Comparison of ENCODE assay signal across 8 cellular contexts in the genomic region with DNA sequence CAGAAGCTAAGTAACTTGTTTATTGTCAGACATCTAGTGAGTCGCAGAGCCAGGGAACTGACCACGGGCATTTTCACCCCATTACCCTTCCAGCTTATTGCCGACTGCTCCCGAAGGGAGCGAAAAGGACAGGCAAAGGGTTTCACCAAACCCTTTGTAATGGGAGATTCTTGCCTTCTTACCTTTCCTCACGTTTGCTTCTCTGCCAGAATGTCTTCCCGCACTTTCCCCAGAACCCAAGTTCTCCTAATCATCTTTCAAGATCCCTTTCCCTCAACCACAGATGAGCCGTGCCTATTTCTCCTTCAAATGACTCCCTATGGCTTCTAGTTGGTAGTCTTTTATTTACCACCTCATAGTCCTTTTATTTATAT. TPM values are rescaled to one million over a fixed set of nuclear protein-coding genes. Genes with fewer than 3 reads are reported as not detected.
DNase-seq lines count a peak whose midpoint lies in the region; ATAC-seq, FAIRE-seq and TF ChIP-seq lines count a peak whose summit lies in the region.

No MANE protein-coding gene starts in this region.

- H3K9me3 ChIP-seq in BE2C, result no peaks in the 10 kb centered on the region
- H3K9me3 ChIP-seq in mesodermal cell (ENCODE audit: control insufficient read depth, low read length), result no peaks in the 10 kb centered on the region

- H3K4me1 ChIP-seq in BE2C, result no peaks in the 10 kb centered on the region
- peaks cover 20% of the 10 kb centered on the region for H3K4me1 ChIP-seq in mesodermal cell (ENCODE audit: control insufficient read depth, insufficient read depth, low read length, poor library complexity, severe bottlenecking)

- WGBS in mesodermal cell (ENCODE audit: insufficient coverage in 2 of 2), 2 experiments, result 0% methylated on average over 7 to 8 of the region's 8 CpGs

- H3K4me1 Mint-ChIP-seq in IgD-negative memory B cell, result peaks cover 42 to 60% (median 53%) of the 10 kb centered on the region in 3 donors

- ATAC-seq in GM21723 (IDR thresholded peaks at IDR 0.05; ENCODE audit: unreplicated experiment), result no peak
- ATAC-seq in HG02571 (IDR thresholded peaks at IDR 0.05; ENCODE audit: unreplicated experiment), result no peak

- H3K36me3 Mint-ChIP-seq in IgD-negative memory B cell, result peaks cover 6% of the 10 kb centered on the region

- H3K27me3 ChIP-seq in BE2C (no peaks in the 10 kb centered on the region), bronchial epithelial cell (ENCODE audit: control insufficient read depth, insufficient read depth, low read length) (no peaks in the 10 kb centered on the region)

- no peak for DNase-seq in BE2C
- no peak for DNase-seq in bronchial epithelial cell (ENCODE audit: low read depth)
- DNase-seq in mesenteric fat pad (ENCODE audit: low spot score), result no peak
- no peak for DNase-seq in D721Med (ENCODE audit: insufficient read length, low spot score)

- no peaks in the 10 kb centered on the region for H3K9me3 Mint-ChIP-seq in IgD-negative memory B cell

- H3K36me3 ChIP-seq in BE2C (peaks cover 36% of the 10 kb centered on the region), bronchial epithelial cell (ENCODE audit: control insufficient read depth, insufficient read depth, low read length) (peaks cover 4% of the 10 kb centered on the region), mesodermal cell (ENCODE audit: control insufficient read depth, insufficient read depth, low read length) (peaks cover 46% of the 10 kb centered on the region)

- H3K27ac Mint-ChIP-seq in IgD-negative memory B cell, result peak overlapping the region; percentile 84 to 94 (median 91)

- no peaks in the 10 kb centered on the region for H3K27me3 Mint-ChIP-seq in IgD-negative memory B cell

- peak overlapping the region; percentile 97 for H3K27ac ChIP-seq in mesodermal cell (ENCODE audit: low read depth, low read length, severe bottlenecking)

- no peak for TF ChIP-seq CTCF in BE2C (IDR thresholded peaks at IDR 0.05; ENCODE audit: low read depth, low read length)
- no peak for TF ChIP-seq CTCF in bronchial epithelial cell (IDR thresholded peaks at IDR 0.05; ENCODE audit: insufficient read depth, low read length, severe bottlenecking)
- TF ChIP-seq CTCF in D721Med (IDR thresholded peaks at IDR 0.05; ENCODE audit: insufficient read depth, missing control alignments), result no peak

- FAIRE-seq in bronchial epithelial cell (lab: Jason Lieb, UNC) (no peak), D721Med (lab: Jason Lieb, UNC) (no peak)

- H3K4me3 ChIP-seq in BE2C (ENCODE audit: low read depth, low read length) (peak overlapping the region; percentile 70), bronchial epithelial cell (ENCODE audit: low read depth, low read length) (peak overlapping the region; percentile 95), mesodermal cell (ENCODE audit: extremely low read depth, insufficient read depth, low read length, poor library complexity, severe bottlenecking) (peak overlapping the region; percentile 94)

- H3K4me3 Mint-ChIP-seq in IgD-negative memory B cell, result peak overlapping the region; percentile 96 to 98 (median 98)

RNA-seq across cellular contexts. Expression of gene SRP72, which starts 0.5 kb away (rescaled TPM):
- polyA plus RNA-seq in BE2C (2012; ENCODE audit: insufficient read depth, insufficient read length, low read depth), result 107 TPM
- polyA plus RNA-seq in IgD-negative memory B cell, result 163 TPM
- total RNA-seq in bronchial epithelial cell, result 73.7 and 107 TPM in 2 replicates
- polyA plus RNA-seq in mesodermal cell (2013, experiment 1 of 2), result 127 TPM
- polyA plus RNA-seq in mesodermal cell (2013, experiment 2 of 2), result 137 TPM
- 83.7 TPM for total RNA-seq in mesenteric fat pad

RNA-seq across cellular contexts. Expression of gene PAICS, which starts 30.8 kb away (rescaled TPM):
- polyA plus RNA-seq in BE2C (2012; ENCODE audit: insufficient read depth, insufficient read length, low read depth), result 53.2 TPM
- 35.7 TPM for polyA plus RNA-seq in IgD-negative memory B cell
- total RNA-seq in bronchial epithelial cell, result 19.5 and 29.7 TPM in 2 replicates
- 183 TPM for polyA plus RNA-seq in mesodermal cell (2013, experiment 1 of 2)
- 198 TPM for polyA plus RNA-seq in mesodermal cell (2013, experiment 2 of 2)
- 41.2 TPM for total RNA-seq in mesenteric fat pad

RNA-seq across cellular contexts. Expression of gene PPAT, which starts 31.5 kb away (rescaled TPM):
- polyA plus RNA-seq in BE2C (2012; ENCODE audit: insufficient read depth, insufficient read length, low read depth), result 45.8 TPM
- polyA plus RNA-seq in IgD-negative memory B cell, result 10.3 TPM
- total RNA-seq in bronchial epithelial cell, result 17.4 and 33.2 TPM in 2 replicates
- 28.8 TPM for polyA plus RNA-seq in mesodermal cell (2013, experiment 1 of 2)
- polyA plus RNA-seq in mesodermal cell (2013, experiment 2 of 2), result 30.3 TPM
- total RNA-seq in mesenteric fat pad, result 4.8 TPM

RNA-seq across cellular contexts. Expression of gene ARL9, which starts 38.7 kb away (rescaled TPM):
- polyA plus RNA-seq in BE2C (2012; ENCODE audit: insufficient read depth, insufficient read length, low read depth), result 0.46 TPM
- not detected for polyA plus RNA-seq in IgD-negative memory B cell
- total RNA-seq in bronchial epithelial cell (under 0.01 TPM in 2 replicates), mesenteric fat pad (not detected)
- 0.63 TPM for polyA plus RNA-seq in mesodermal cell (2013, experiment 1 of 2)
- 0.35 TPM for polyA plus RNA-seq in mesodermal cell (2013, experiment 2 of 2)
